In the genomic region with DNA sequence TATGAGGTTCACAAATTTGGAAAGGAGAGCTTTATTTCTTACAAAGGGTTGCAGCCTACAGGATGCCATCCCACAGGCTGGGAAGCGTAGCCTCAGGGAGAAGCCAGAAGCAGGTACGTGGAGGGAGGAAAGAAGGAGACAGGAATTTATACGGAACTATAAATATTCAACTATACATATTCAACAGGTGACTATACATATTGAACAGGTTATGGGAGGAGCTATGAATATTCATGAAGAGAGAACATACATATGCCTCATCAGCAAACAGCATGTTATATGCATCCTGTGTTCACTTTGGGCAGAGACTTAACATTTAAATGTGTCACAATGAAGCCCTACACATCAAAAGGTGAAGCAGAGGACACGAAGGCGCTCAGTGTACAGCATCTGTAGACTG, we compare ENCODE assay signal across 27 cellular contexts.
"Had no signal": no experiment of that assay in that cellular context is flagged by ENCODE, and none has a peak within 500 bp of the region (broad histone marks: within the 10 kb centered on the region; RNA-seq: fewer than 3 reads in every experiment).

No MANE protein-coding gene starts in this region.

- H3K9me3 Mint-ChIP-seq: dendritic cell treated with granulocyte-macrophage colony-stimulating factor and Interleukin-4, amounts not matched to agents 40 ng/mL and 50 ng/mL, for 4 days; effector memory CD8-positive, alpha-beta T cell; memory B cell had no signal

- H2AFZ ChIP-seq: hepatocyte had no signal

- H3K79me2 ChIP-seq: hepatocyte had no signal

- DNase-seq: colonic mucosa; cortex of kidney; effector CD8-positive, alpha-beta T cell; effector memory CD8-positive, alpha-beta T cell; endodermal cell; erythroblast; esophagus squamous epithelium; foreskin fibroblast; heart left ventricle; hypothalamus; left cardiac atrium; left lung; left ventricle myocardium superior; lower lobe of right lung; mesendoderm; midbrain; naive thymus-derived CD4-positive, alpha-beta T cell had no signal

- H3K4me1 Mint-ChIP-seq: endodermal cell; memory B cell; naive thymus-derived CD4-positive, alpha-beta T cell had no signal

- H3K4me2 ChIP-seq: hepatocyte had no signal

- ATAC-seq: effector memory CD8-positive, alpha-beta T cell; esophagus mucosa; gastroesophageal sphincter; heart left ventricle; left cardiac atrium; left lung; left ventricle myocardium superior; lower lobe of right lung; naive thymus-derived CD4-positive, alpha-beta T cell had no signal

- H3K9me3 ChIP-seq: colonic mucosa had no signal

- H3K4me3 Mint-ChIP-seq: dendritic cell treated with granulocyte-macrophage colony-stimulating factor and Interleukin-4, amounts not matched to agents 40 ng/mL and 50 ng/mL, for 4 days; effector memory CD8-positive, alpha-beta T cell; endodermal cell; memory B cell; naive thymus-derived CD4-positive, alpha-beta T cell had no signal

- FAIRE-seq: endometrium, frontal cortex, islet of Langerhans, keratinocyte had no signal

- H3K27ac ChIP-seq: colonic mucosa, epithelial cell of prostate, esophagus squamous epithelium, gastroesophageal sphincter, heart left ventricle, hepatocyte, left lung, lower lobe of right lung had no signal

- H3K36me3 Mint-ChIP-seq: memory B cell; naive thymus-derived CD4-positive, alpha-beta T cell had no signal

- H3K27ac Mint-ChIP-seq: dendritic cell treated with granulocyte-macrophage colony-stimulating factor and Interleukin-4, amounts not matched to agents 40 ng/mL and 50 ng/mL, for 4 days; effector memory CD8-positive, alpha-beta T cell; endodermal cell; memory B cell; naive thymus-derived CD4-positive, alpha-beta T cell had no signal

- H3K4me1 ChIP-seq: colonic mucosa, esophagus squamous epithelium, gastroesophageal sphincter, heart left ventricle, left lung, lower lobe of right lung had no signal

- H3K36me3 ChIP-seq: colonic mucosa, esophagus squamous epithelium, gastroesophageal sphincter, heart left ventricle, left lung, lower lobe of right lung had no signal

- H3K27me3 ChIP-seq: colonic mucosa, esophagus squamous epithelium, gastroesophageal sphincter, hepatocyte had no signal

- H3K4me3 ChIP-seq: colonic mucosa, esophagus squamous epithelium, gastroesophageal sphincter, heart left ventricle, hepatocyte, left lung, lower lobe of right lung had no signal
